20 cellular contexts compared by ENCODE assay signal in the genomic region with DNA sequence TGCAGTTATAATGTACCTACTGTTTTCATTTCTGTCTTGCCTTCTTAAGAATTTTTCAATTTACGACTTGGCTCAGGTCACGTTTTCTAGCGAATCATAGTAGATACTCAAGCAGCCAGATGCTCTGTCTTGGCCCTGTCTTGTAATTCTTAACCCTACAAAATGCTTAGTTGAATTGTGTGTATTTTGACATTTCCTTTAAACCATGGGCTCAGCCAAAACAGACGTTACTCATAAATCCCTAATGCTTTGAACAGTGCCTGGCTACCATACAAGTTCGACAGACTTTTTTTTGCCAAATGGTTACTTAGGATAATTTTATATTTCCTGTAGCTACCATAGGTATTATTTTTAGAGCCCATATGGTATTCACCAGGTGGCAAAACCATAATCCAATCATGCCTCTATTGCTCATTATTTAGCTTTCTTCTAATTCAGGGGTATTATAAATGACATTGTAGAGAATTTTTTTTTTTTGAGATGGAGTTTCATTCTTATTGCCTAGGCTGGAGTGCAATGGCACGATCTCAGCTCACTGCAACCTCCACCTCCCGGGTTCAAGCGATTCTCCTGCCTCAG. TPM values are rescaled to one million over a fixed set of nuclear protein-coding genes. Genes with fewer than 3 reads are reported as not detected.
A peak's percentile ranks its signal among the peaks of the same experiment; 100 is the strongest.
DNase-seq lines count a peak whose midpoint lies in the region; ATAC-seq and TF ChIP-seq lines count a peak whose summit lies in the region.
"Had no signal": no experiment of that assay in that cellular context is flagged by ENCODE, and none has a peak within 500 bp of the region (broad histone marks: within the 10 kb centered on the region; RNA-seq: fewer than 3 reads in every experiment).

No MANE protein-coding gene starts in this region.

- peak; percentile 61 for ATAC-seq in PC-3
- ATAC-seq in T-cell (replicated peaks in 1 of 4): no peak
- no peak for ATAC-seq in HG03520 (IDR thresholded peaks at IDR 0.05; ENCODE audit: unreplicated experiment)
- ATAC-seq: lower lobe of right lung had no signal

- DNase-seq in HFF-Myc (ENCODE audit: extremely low read depth, low read depth) (peak; percentile 74), PC-3 (peak; percentile 35), fibroblast of lung (ENCODE audit: low read depth in 2 of 2) (peak; percentile 2 to 19), smooth muscle cell (lab: John Stamatoyannopoulos, UW; ENCODE audit: unreplicated experiment) (no peak), T-cell (no peak), NCI-H526 treated with DMSO at 0.1 percent for 48 hours (lab: John Stamatoyannopoulos, UW) (no peak), NCI-H146 (lab: John Stamatoyannopoulos, UW) (no peak)
- DNase-seq: activated CD8-positive, alpha-beta memory T cell treated with anti-CD3 and anti-CD28 coated beads, Interleukin-2, amount 50 U/mL, for 4 hours; activated naive CD4-positive, alpha-beta T cell treated with anti-CD3 and anti-CD28 coated beads, Interleukin-2, amount 50 U/mL, for 16 hours; lower lobe of right lung; NCI-H1092; NCI-H510A; nephron progenitor cell; retina; stimulated activated CD4-positive, alpha-beta T cell treated with anti-CD3 and anti-CD28 coated beads, Interleukin-2, amount 100 ng/mL, for 24 hours; stimulated activated CD8-positive, alpha-beta memory T cell treated with anti-CD3 and anti-CD28 coated beads, Interleukin-4, amount 100 ng/mL, for 48 hours had no signal

- intact Hi-C loops in PC-3 (cut with micrococcal nuclease): loop anchor here (1.0 kb wide), 1 partner anchor 227 kb away; no protein-coding TSS in a partner anchor

- no peaks in the 10 kb centered on the region for H3K36me3 Mint-ChIP-seq in T-cell
- H3K36me3 Mint-ChIP-seq: CD4-positive, CD25-positive, alpha-beta regulatory T cell had no signal

- H3K27me3 ChIP-seq in PC-3 (ENCODE audit: low read length) (no peaks in the 10 kb centered on the region), fibroblast of lung (ENCODE audit: control insufficient read depth, insufficient read depth, low read length) (no peaks in the 10 kb centered on the region), smooth muscle cell (ENCODE audit: low read depth) (no peaks in the 10 kb centered on the region)
- H3K27me3 ChIP-seq: cardiac muscle cell had no signal

- H3K79me2 ChIP-seq in PC-3 (ENCODE audit: low read length) (peaks cover 52% of the 10 kb centered on the region), fibroblast of lung (ENCODE audit: control insufficient read depth, insufficient read depth, low read length) (no peaks in the 10 kb centered on the region), smooth muscle cell (ENCODE audit: low read depth) (no peaks in the 10 kb centered on the region)

- peaks cover 22% of the 10 kb centered on the region for H3K36me3 ChIP-seq in PC-3 (ENCODE audit: low read depth, low read length)
- H3K36me3 ChIP-seq in fibroblast of lung (ENCODE audit: control insufficient read depth, insufficient read depth, low read length): no peaks in the 10 kb centered on the region
- no peaks in the 10 kb centered on the region for H3K36me3 ChIP-seq in smooth muscle cell (ENCODE audit: low read depth)
- H3K36me3 ChIP-seq: cardiac muscle cell, lower lobe of right lung had no signal

- peaks cover 9 to 18% of the 10 kb centered on the region in 2 donors for H3K27me3 Mint-ChIP-seq in T-cell
- H3K27me3 Mint-ChIP-seq: CD4-positive, CD25-positive, alpha-beta regulatory T cell; type B pancreatic cell had no signal

- peaks cover 0 to 4% (median 0%) of the 10 kb centered on the region in 3 donors for H3K9me3 Mint-ChIP-seq in T-cell
- H3K9me3 Mint-ChIP-seq: type B pancreatic cell had no signal

- H3K27ac ChIP-seq in PC-3 (ENCODE audit: low read length): peak overlapping the region; percentile 51
- no peak overlapping the region for H3K27ac ChIP-seq in fibroblast of lung (ENCODE audit: insufficient read depth, low read length)
- peak overlapping the region; percentile 9 for H3K27ac ChIP-seq in smooth muscle cell (ENCODE audit: low read depth)
- H3K27ac ChIP-seq: cardiac muscle cell, lower lobe of right lung had no signal

- H3K4me1 Mint-ChIP-seq in T-cell: no peaks in the 10 kb centered on the region
- H3K4me1 Mint-ChIP-seq: CD4-positive, CD25-positive, alpha-beta regulatory T cell; nephron progenitor cell had no signal

- no peak for TF ChIP-seq CTCF in HFF-Myc (IDR thresholded peaks at IDR 0.05; ENCODE audit: low read depth, low read length, missing control alignments)
- TF ChIP-seq CTCF in PC-3 (conservative IDR thresholded peaks at IDR 0.05; ENCODE audit: low read depth, low read length): no peak
- TF ChIP-seq CTCF in fibroblast of lung (conservative IDR thresholded peaks at IDR 0.05 in 1 of 2, IDR thresholded peaks at IDR 0.05 in 1 of 2; ENCODE audit: low read depth in 1 of 2, low read length in 2 of 2): no peak
- no peak for TF ChIP-seq CTCF in smooth muscle cell (IDR thresholded peaks at IDR 0.05; ENCODE audit: borderline replicate concordance, insufficient read depth, poor library complexity, severe bottlenecking)

- H2AFZ ChIP-seq in PC-3 (ENCODE audit: low read length) (no peak overlapping the region), fibroblast of lung (ENCODE audit: low read length) (no peak overlapping the region), smooth muscle cell (ENCODE audit: low read depth) (no peak overlapping the region)

- H3K4me2 ChIP-seq in PC-3 (ENCODE audit: low read length) (no peak overlapping the region; the same call in 1 of the 2 replicates), fibroblast of lung (ENCODE audit: extremely low read depth, insufficient read depth, low read length) (no peak overlapping the region), smooth muscle cell (no peak overlapping the region)

- no peaks in the 10 kb centered on the region for H4K20me1 ChIP-seq in PC-3 (ENCODE audit: low read length)
- no peaks in the 10 kb centered on the region for H4K20me1 ChIP-seq in fibroblast of lung (ENCODE audit: control insufficient read depth, extremely low read depth, insufficient read depth, low read length)
- H4K20me1 ChIP-seq in smooth muscle cell (ENCODE audit: low read depth): no peaks in the 10 kb centered on the region

- peaks cover 13% of the 10 kb centered on the region for H3K4me1 ChIP-seq in PC-3 (ENCODE audit: insufficient read depth, low read length)
- no peaks in the 10 kb centered on the region for H3K4me1 ChIP-seq in fibroblast of lung (ENCODE audit: control insufficient read depth, extremely low read depth, insufficient read depth, low read length)
- no peaks in the 10 kb centered on the region for H3K4me1 ChIP-seq in smooth muscle cell (ENCODE audit: low read depth)
- H3K4me1 ChIP-seq: lower lobe of right lung had no signal

- POLR2A ChIA-PET in PC-3 (lab: Charles Lee; ENCODE audit: unreplicated experiment): interaction anchor here (0.6 kb wide), 1 partner anchor 242 kb away, joined by 3 read pairs; no protein-coding TSS in a partner anchor
- POLR2A ChIA-PET in T-cell (lab: Charles Lee): no interaction called here

- no peak overlapping the region for H3K27ac Mint-ChIP-seq in T-cell
- H3K27ac Mint-ChIP-seq: CD4-positive, CD25-positive, alpha-beta regulatory T cell; nephron progenitor cell; type B pancreatic cell had no signal

- H3F3A ChIP-seq in PC-3 (ENCODE audit: low read length, unreplicated experiment): no peaks in the 10 kb centered on the region
- H3F3A ChIP-seq in smooth muscle cell (ENCODE audit: low read depth): no peaks in the 10 kb centered on the region

- CTCF ChIA-PET in PC-3 (lab: Charles Lee): no interaction called here
- CTCF ChIA-PET in T-cell (lab: Charles Lee): no interaction called here

- H3K9me3 ChIP-seq in PC-3 (ENCODE audit: low read length) (no peaks in the 10 kb centered on the region), fibroblast of lung (ENCODE audit: control insufficient read depth, insufficient read depth, low read depth, low read length) (no peaks in the 10 kb centered on the region), smooth muscle cell (replicated peaks; ENCODE audit: low read depth) (no peaks in the 10 kb centered on the region)
- H3K9me3 ChIP-seq: lower lobe of right lung had no signal

- no peaks in the 10 kb centered on the region for H3K9me2 ChIP-seq in PC-3 (replicated peaks; ENCODE audit: low read length)

- H3K9ac ChIP-seq in PC-3 (ENCODE audit: low read length) (0 out of 2 replicates have a peak overlapping the region, but pooled peaks have one; percentile 17), fibroblast of lung (ENCODE audit: insufficient read depth, low read length) (no peak overlapping the region), smooth muscle cell (ENCODE audit: low read depth) (no peak overlapping the region)

- H3K4me3 Mint-ChIP-seq in T-cell: no peak overlapping the region
- H3K4me3 Mint-ChIP-seq: CD4-positive, CD25-positive, alpha-beta regulatory T cell; nephron progenitor cell; type B pancreatic cell had no signal

- BruUV-seq in PC-3 (replicated peaks; lab: Mats Ljungman, UMichigan): no TSS peak

- H3K4me3 ChIP-seq in HFF-Myc (replicated peaks; ENCODE audit: low read depth, low read length): no peak overlapping the region
- H3K4me3 ChIP-seq in PC-3 (ENCODE audit: low read length): no peak overlapping the region
- no peak overlapping the region for H3K4me3 ChIP-seq in fibroblast of lung (replicated peaks in 1 of 4; ENCODE audit: control extremely low read depth in 1 of 4, insufficient read depth in 1 of 4, low read depth in 3 of 4, low read length in 4 of 4)
- no peak overlapping the region for H3K4me3 ChIP-seq in smooth muscle cell
- H3K4me3 ChIP-seq: cardiac muscle cell, lower lobe of right lung had no signal

- WGBS in smooth muscle cell (ENCODE audit: low lambda C conversion rate): 54% methylated on average over 8 of the region's 8 CpGs

RNA-seq across cellular contexts. Expression of a gene that starts 54.3 kb away (rescaled TPM):
- total RNA-seq in PC-3 (2014; rRNA removed): 31.1 and 34.7 TPM in 2 replicates
- total RNA-seq in fibroblast of lung: 2.6 and 2.8 TPM in 2 replicates
- 0.48 and 2.1 TPM in 2 replicates for polyA plus RNA-seq in fibroblast of lung
- polyA plus RNA-seq in fibroblast of lung (2012): 0.41 and 2.6 TPM in 2 replicates
- 8.6 TPM in 1 of 2 replicates, not detected in the other for polyA minus RNA-seq in fibroblast of lung (ENCODE audit: low replicate concordance)
- 16.8 and 17.1 TPM in 2 replicates for total RNA-seq in smooth muscle cell
- polyA plus RNA-seq in smooth muscle cell: 16.6 and 17.5 TPM in 2 replicates
- total RNA-seq in T-cell: under 1 TPM in 3 of 5 donors, not detected in 2; 0.26 to 0.76 (median 0.36) TPM

Comparison
In these comparisons a context has a peak if more than half of its experiments do, and no peak if none do; other contexts are left out.
1. DNase-seq: peak in HFF-Myc (single experiment), PC-3 (single experiment) and fibroblast of lung (2 of 2); none in smooth muscle cell (single experiment), T-cell (0 of 34), NCI-H526 treated with DMSO at 0.1 percent for 48 hours (single experiment) and NCI-H146 (single experiment).